In genomic region chr2:9608491-9608890, GRCh38 we compare ENCODE assay signal across 8 cellular contexts. TPM values are rescaled to one million over a fixed set of nuclear protein-coding genes. Genes with fewer than 3 reads are reported as not detected.
A peak's percentile ranks its signal among the peaks of the same experiment; 100 is the strongest.
DNase-seq lines count a peak whose midpoint lies in the region; ATAC-seq and TF ChIP-seq lines count a peak whose summit lies in the region.
"Not testable (repeated sequence)": the region's sequence is repeated elsewhere in the genome, so short reads cannot be mapped to it uniquely, and the experiment has no call there.

No MANE protein-coding gene starts in this region.

- not testable (repeated sequence) for H2BK15ac ChIP-seq in mesenchymal stem cell (ENCODE audit: low read depth, poor library complexity, severe bottlenecking)

- TF ChIP-seq POLR2A in gastrocnemius medialis (IDR thresholded peaks at IDR 0.05), result not testable (repeated sequence)

- peaks cover 86% of the 10 kb centered on the region for H3K4me1 Mint-ChIP-seq in activated CD4-positive, alpha-beta T cell treated with anti-CD3 and anti-CD28 coated beads for 36 hours

- not testable (repeated sequence) for H2AK5ac ChIP-seq in mesenchymal stem cell (ENCODE audit: low read length, severe bottlenecking)

- peak overlapping the region in 1 of 2 experiments; percentile 52 for H3K18ac ChIP-seq in mesenchymal stem cell (ENCODE audit: low read depth in 1 of 2, low read length in 2 of 2)

- H4K91ac ChIP-seq in mesenchymal stem cell (ENCODE audit: low read length), result not testable (repeated sequence)

- H2AFZ ChIP-seq in KMS-11 (ENCODE audit: low read depth); fibroblast of lung (ENCODE audit: low read length); mesenchymal stem cell (ENCODE audit: low read depth, low read length): not testable (repeated sequence)

- not testable (repeated sequence) for H3K27me3 ChIP-seq in KMS-11 (ENCODE audit: insufficient read depth, low read depth); fibroblast of lung (ENCODE audit: control insufficient read depth, insufficient read depth, low read length); mesenchymal stem cell (ENCODE audit: control insufficient read depth in 1 of 2, insufficient read depth in 1 of 2, low read length in 2 of 2); gastrocnemius medialis; aorta (ENCODE audit: control insufficient read depth in 1 of 2, insufficient read depth in 2 of 2, low read length in 1 of 2)

- not testable (repeated sequence) for H3K4me3 ChIP-seq in KMS-11 (IDR thresholded peaks at IDR 0.05; ENCODE audit: insufficient read depth, low read depth, low read length)
- peak overlapping the region; percentile 11 for H3K4me3 ChIP-seq in astrocyte of the cerebellum (ENCODE audit: low read depth, low read length)
- H3K4me3 ChIP-seq in fibroblast of lung (replicated peaks in 1 of 4; ENCODE audit: control extremely low read depth in 1 of 4, insufficient read depth in 1 of 4, low read depth in 3 of 4, low read length in 4 of 4), result peak overlapping the region in 3 of 4 experiments; percentile 1 to 8 (median 8)
- peak overlapping the region in 1 of 2 experiments; percentile 66 for H3K4me3 ChIP-seq in mesenchymal stem cell (ENCODE audit: insufficient read depth in 1 of 2, low read depth in 1 of 2, low read length in 2 of 2)
- H3K4me3 ChIP-seq in gastrocnemius medialis, result peak overlapping the region in 3 of 4 donors; percentile 12 to 47 (median 17)
- peak overlapping the region in 1 of 2 donors; percentile 36 for H3K4me3 ChIP-seq in aorta (ENCODE audit: low read length in 2 of 2)

- ATAC-seq in GM18868 (IDR thresholded peaks at IDR 0.05; ENCODE audit: unreplicated experiment) (peak; percentile 19), gastrocnemius medialis (peak; percentile 14 to 19)
- not testable (repeated sequence) for ATAC-seq in activated CD4-positive, alpha-beta T cell treated with anti-CD3 and anti-CD28 coated beads for 36 hours; aorta (ENCODE audit: low FRiP score)

- H2BK120ac ChIP-seq in mesenchymal stem cell (ENCODE audit: low read depth, low read length), result not testable (repeated sequence)

- not testable (repeated sequence) for H4K8ac ChIP-seq in mesenchymal stem cell (ENCODE audit: low read length)

- H3K79me2 ChIP-seq in KMS-11 (ENCODE audit: insufficient read depth, low read depth), result peaks cover 99% of the 10 kb centered on the region
- peaks cover 96% of the 10 kb centered on the region for H3K79me2 ChIP-seq in fibroblast of lung (ENCODE audit: control insufficient read depth, insufficient read depth, low read length)

- H3K4ac ChIP-seq in mesenchymal stem cell (ENCODE audit: low read depth in 1 of 2, low read length in 2 of 2), result not testable (repeated sequence)

- intact Hi-C loops in activated CD4-positive, alpha-beta T cell treated with anti-CD3 and anti-CD28 coated beads for 36 hours (cut with DNase I, micrococcal nuclease), result loop anchor here (1.0 to 5.0 kb wide), 11 partner anchors 12 to 186 kb away; partner anchors contain the start of genes CPSF3 (in 1 of the 2) and ITGB1BP1 (in 1 of the 2)
- intact Hi-C loops in gastrocnemius medialis (cut with DNase I; ENCODE audit: low total_unique reads), result not testable (repeated sequence)
- intact Hi-C loops in aorta (cut with DNase I), result loop anchor here in 1 of 2 donors (2.0 kb wide), 1 partner anchor 22 kb away; the partner anchor contains the start of gene YWHAQ

- in situ Hi-C loops in astrocyte of the cerebellum (cut with HindIII; ENCODE audit: low sequenced_read_pairs); gastrocnemius medialis (cut with MboI; ENCODE audit: low sequenced_read_pairs in 4 of 4): not testable (repeated sequence)

- 89% methylated on average over 9 of the region's 10 CpGs for WGBS in mesenchymal stem cell
- 48 to 49% methylated on average over 10 of the region's 10 CpGs for WGBS in aorta, 2 donors

- peaks cover 49% of the 10 kb centered on the region for H4K20me1 ChIP-seq in KMS-11 (ENCODE audit: insufficient read depth)
- peaks cover 13% of the 10 kb centered on the region for H4K20me1 ChIP-seq in fibroblast of lung (ENCODE audit: control insufficient read depth, extremely low read depth, insufficient read depth, low read length)

- H3K36me3 Mint-ChIP-seq in activated CD4-positive, alpha-beta T cell treated with anti-CD3 and anti-CD28 coated beads for 36 hours (ENCODE audit: low read depth), result peaks cover 56% of the 10 kb centered on the region

- not testable (repeated sequence) for H3K79me1 ChIP-seq in mesenchymal stem cell (replicated peaks; ENCODE audit: low read length, poor library complexity, severe bottlenecking)

- TF ChIP-seq CTCF in KMS-11 (conservative IDR thresholded peaks at IDR 0.05; ENCODE audit: low read depth, low read length); astrocyte of the cerebellum (IDR thresholded peaks at IDR 0.05; ENCODE audit: low read depth, low read length, missing control alignments); fibroblast of lung (conservative IDR thresholded peaks at IDR 0.05 in 1 of 2, IDR thresholded peaks at IDR 0.05 in 1 of 2; ENCODE audit: low read depth in 1 of 2, low read length in 2 of 2); gastrocnemius medialis (IDR thresholded peaks at IDR 0.05 in 4 of 5, conservative IDR thresholded peaks at IDR 0.05 in 1 of 5): not testable (repeated sequence)

- H3K4me2 ChIP-seq in KMS-11 (peak overlapping the region; percentile 23), fibroblast of lung (ENCODE audit: extremely low read depth, insufficient read depth, low read length) (peak overlapping the region; percentile 70), mesenchymal stem cell (ENCODE audit: low read length, poor library complexity, severe bottlenecking) (peak overlapping the region; percentile 49)

- H2BK12ac ChIP-seq in mesenchymal stem cell (ENCODE audit: low read length in 2 of 2), result not testable (repeated sequence)

- H3K27me3 Mint-ChIP-seq in activated CD4-positive, alpha-beta T cell treated with anti-CD3 and anti-CD28 coated beads for 36 hours, result not testable (repeated sequence)

- H3K4me1 ChIP-seq in KMS-11 (ENCODE audit: low read depth, poor library complexity, severe bottlenecking), result peaks cover 33% of the 10 kb centered on the region
- H3K4me1 ChIP-seq in fibroblast of lung (ENCODE audit: control insufficient read depth, extremely low read depth, insufficient read depth, low read length), result peaks cover 13% of the 10 kb centered on the region
- not testable (repeated sequence) for H3K4me1 ChIP-seq in mesenchymal stem cell (ENCODE audit: control insufficient read depth, insufficient read depth, low read depth, low read length); aorta (ENCODE audit: control insufficient read depth in 1 of 2, insufficient read depth in 2 of 2, low read length in 2 of 2)
- H3K4me1 ChIP-seq in gastrocnemius medialis, result peaks cover 41 to 44% of the 10 kb centered on the region in 2 donors

- H3K9ac ChIP-seq in KMS-11; fibroblast of lung (ENCODE audit: insufficient read depth, low read length): not testable (repeated sequence)
- peak overlapping the region; percentile 86 for H3K9ac ChIP-seq in mesenchymal stem cell (ENCODE audit: low read length)

- H3K27ac ChIP-seq in KMS-11 (peak overlapping the region; percentile 35; the same call in 1 of the 2 replicates), fibroblast of lung (ENCODE audit: insufficient read depth, low read length) (peak overlapping the region; percentile 59), mesenchymal stem cell (ENCODE audit: low read length, poor library complexity, severe bottlenecking) (peak overlapping the region; percentile 47), gastrocnemius medialis (peak overlapping the region; percentile 85 to 93 (median 88)), aorta (ENCODE audit: low read depth in 1 of 2, low read length in 2 of 2) (peak overlapping the region; percentile 67 to 77)

- not testable (repeated sequence) for H3K9me3 ChIP-seq in fibroblast of lung (ENCODE audit: control insufficient read depth, insufficient read depth, low read depth, low read length); mesenchymal stem cell (ENCODE audit: control insufficient read depth, low read length); gastrocnemius medialis; aorta (ENCODE audit: control insufficient read depth, low read length)

- CTCF ChIA-PET in activated CD4-positive, alpha-beta T cell treated with anti-CD3 and anti-CD28 coated beads for 36 hours (lab: Charles Lee), result interaction anchor here (0.7 to 5.3 kb wide), 11 partner anchors 10 to 289 kb away, joined by 3 to 31 read pairs (median 3); partner anchors contain the start of gene ADAM17

- H3K4me3 Mint-ChIP-seq in activated CD4-positive, alpha-beta T cell treated with anti-CD3 and anti-CD28 coated beads for 36 hours, result peak overlapping the region; percentile 66

- not testable (repeated sequence) for H3K9me3 Mint-ChIP-seq in activated CD4-positive, alpha-beta T cell treated with anti-CD3 and anti-CD28 coated beads for 36 hours (ENCODE audit: low read depth)

- not testable (repeated sequence) for H2BK5ac ChIP-seq in mesenchymal stem cell (ENCODE audit: low read depth, low read length, poor library complexity, severe bottlenecking)

- not testable (repeated sequence) for DNase-seq in activated CD4-positive, alpha-beta T cell treated with anti-CD3 and anti-CD28 coated beads for 36 hours; astrocyte of the cerebellum (ENCODE audit: low read depth); fibroblast of lung (ENCODE audit: low read depth in 2 of 2); mesenchymal stem cell; gastrocnemius medialis; aorta

- peak overlapping the region; percentile 92 for H3K27ac Mint-ChIP-seq in activated CD4-positive, alpha-beta T cell treated with anti-CD3 and anti-CD28 coated beads for 36 hours

- POLR2A ChIA-PET in activated CD4-positive, alpha-beta T cell treated with anti-CD3 and anti-CD28 coated beads for 36 hours (lab: Charles Lee), result interaction anchor here (0.8 to 2.2 kb wide), 9 partner anchors 14 to 174 kb away, joined by 3 to 20 read pairs (median 4); partner anchors contain the start of genes ADAM17 and YWHAQ

- not testable (repeated sequence) for H3K23ac ChIP-seq in mesenchymal stem cell (ENCODE audit: low read length in 2 of 2)

- not testable (repeated sequence) for H3K14ac ChIP-seq in mesenchymal stem cell (ENCODE audit: low read length in 2 of 2)

- H3K36me3 ChIP-seq in KMS-11 (ENCODE audit: insufficient read depth); fibroblast of lung (ENCODE audit: control insufficient read depth, insufficient read depth, low read length); gastrocnemius medialis; aorta (ENCODE audit: control insufficient read depth in 1 of 2, insufficient read depth in 2 of 2, low read length in 1 of 2): not testable (repeated sequence)
- peaks cover 0 to 27% of the 10 kb centered on the region in 2 experiments for H3K36me3 ChIP-seq in mesenchymal stem cell (ENCODE audit: control insufficient read depth in 1 of 2, insufficient read depth in 2 of 2, low read depth in 1 of 2, low read length in 2 of 2)

RNA-seq across cellular contexts. Expression of gene YWHAQ, which starts 22.3 kb away (rescaled TPM):
- 100 to 1,000 TPM; 370 to 508 TPM for total RNA-seq in activated CD4-positive, alpha-beta T cell treated with anti-CD3 and anti-CD28 coated beads for 36 hours
- total RNA-seq in fibroblast of lung (247 and 323 TPM in 2 replicates), gastrocnemius medialis (10 to 100 TPM; 40.3 to 63.7 (median 48.4) TPM), aorta (100 to 1,000 TPM; 182 to 226 TPM)
- polyA plus RNA-seq in fibroblast of lung (510 and 666 TPM in 2 replicates), aorta (100 to 1,000 TPM; 175 to 241 TPM)
- 393 and 565 TPM in 2 replicates for polyA plus RNA-seq in fibroblast of lung (2012)
- polyA minus RNA-seq in fibroblast of lung (ENCODE audit: low replicate concordance), result 89.7 and 132 TPM in 2 replicates
- 317 TPM for polyA plus RNA-seq in mesenchymal stem cell (2013, experiment 1 of 2)
- polyA plus RNA-seq in mesenchymal stem cell (2013, experiment 2 of 2), result 324 TPM

RNA-seq across cellular contexts. Expression of gene ADAM17, which starts 52.9 kb away (rescaled TPM):
- 10 to 100 TPM; 20.2 to 23.1 TPM for total RNA-seq in activated CD4-positive, alpha-beta T cell treated with anti-CD3 and anti-CD28 coated beads for 36 hours
- total RNA-seq in fibroblast of lung, result 49.1 and 69.9 TPM in 2 replicates
- polyA plus RNA-seq in fibroblast of lung, result 11.4 and 12.3 TPM in 2 replicates
- polyA plus RNA-seq in fibroblast of lung (2012), result 13.9 and 14.5 TPM in 2 replicates
- 3.7 and 7.1 TPM in 2 replicates for polyA minus RNA-seq in fibroblast of lung (ENCODE audit: low replicate concordance)
- polyA plus RNA-seq in mesenchymal stem cell (2013, experiment 1 of 2), result 29.8 TPM
- 29.7 TPM for polyA plus RNA-seq in mesenchymal stem cell (2013, experiment 2 of 2)
- 10 to 100 TPM; 13.5 to 27.1 (median 22.0) TPM for total RNA-seq in gastrocnemius medialis
- 10 to 100 TPM; 42.7 to 47.0 TPM for total RNA-seq in aorta
- polyA plus RNA-seq in aorta, result 10 to 100 TPM in 1 of 2 donors, 1 to 10 TPM in 1; 5.4 to 10.9 TPM

Comparison
In these comparisons a context has a peak if more than half of its experiments do, and no peak if none do; other contexts are left out.
1. H3K27ac ChIP-seq: peak in every context shown above with its lines; median percentile 88 in gastrocnemius medialis; 72 in aorta; 59 in fibroblast of lung; 47 in mesenchymal stem cell; 35 in KMS-11.